8 cellular contexts compared by ENCODE assay signal in the genomic region with DNA sequence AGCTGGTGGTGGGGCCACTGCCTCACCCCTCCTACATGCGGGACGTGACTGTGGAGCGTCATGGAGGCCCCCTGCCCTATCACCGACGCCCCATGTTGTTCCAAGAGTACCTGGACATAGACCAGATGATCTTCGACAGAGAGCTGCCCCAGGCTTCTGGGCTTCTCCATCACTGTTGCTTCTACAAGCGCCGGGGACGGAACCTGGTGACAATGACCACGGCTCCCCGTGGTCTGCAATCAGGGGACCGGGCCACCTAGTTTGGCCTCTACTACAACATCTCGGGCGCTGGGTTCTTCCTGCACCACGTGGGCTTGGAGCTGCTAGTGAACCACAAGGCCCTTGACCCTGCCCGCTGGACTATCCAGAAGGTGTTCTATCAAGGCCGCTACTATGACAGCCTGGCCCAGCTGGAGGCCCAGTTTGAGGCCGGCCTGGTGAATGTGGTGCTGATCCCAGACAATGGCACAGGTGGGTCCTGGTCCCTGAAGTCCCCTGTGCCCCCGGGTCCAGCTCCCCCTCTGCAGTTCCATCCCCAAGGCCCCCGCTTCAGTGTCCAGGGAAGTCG. TPM values are rescaled to one million over a fixed set of nuclear protein-coding genes. Genes with fewer than 3 reads are reported as not detected.
"Had no signal": no experiment of that assay in that cellular context is flagged by ENCODE, and none has a peak within 500 bp of the region (broad histone marks: within the 10 kb centered on the region; RNA-seq: fewer than 3 reads in every experiment).

No MANE protein-coding gene starts in this region.

RNA-seq across cellular contexts. Expression of a gene that starts 16.8 kb away (rescaled TPM):
- total RNA-seq: RPMI7951 had no signal

RNA-seq across cellular contexts. Expression of a gene that starts 32.8 kb away (rescaled TPM):
- total RNA-seq: LHCN-M2, MCF 10A, NCI-H460, PC-9, Right ventricle myocardium inferior, RPMI7951, SJCRH30, SK-MEL-5 had no signal
